8 cellular contexts compared by ENCODE assay signal in the genomic region with DNA sequence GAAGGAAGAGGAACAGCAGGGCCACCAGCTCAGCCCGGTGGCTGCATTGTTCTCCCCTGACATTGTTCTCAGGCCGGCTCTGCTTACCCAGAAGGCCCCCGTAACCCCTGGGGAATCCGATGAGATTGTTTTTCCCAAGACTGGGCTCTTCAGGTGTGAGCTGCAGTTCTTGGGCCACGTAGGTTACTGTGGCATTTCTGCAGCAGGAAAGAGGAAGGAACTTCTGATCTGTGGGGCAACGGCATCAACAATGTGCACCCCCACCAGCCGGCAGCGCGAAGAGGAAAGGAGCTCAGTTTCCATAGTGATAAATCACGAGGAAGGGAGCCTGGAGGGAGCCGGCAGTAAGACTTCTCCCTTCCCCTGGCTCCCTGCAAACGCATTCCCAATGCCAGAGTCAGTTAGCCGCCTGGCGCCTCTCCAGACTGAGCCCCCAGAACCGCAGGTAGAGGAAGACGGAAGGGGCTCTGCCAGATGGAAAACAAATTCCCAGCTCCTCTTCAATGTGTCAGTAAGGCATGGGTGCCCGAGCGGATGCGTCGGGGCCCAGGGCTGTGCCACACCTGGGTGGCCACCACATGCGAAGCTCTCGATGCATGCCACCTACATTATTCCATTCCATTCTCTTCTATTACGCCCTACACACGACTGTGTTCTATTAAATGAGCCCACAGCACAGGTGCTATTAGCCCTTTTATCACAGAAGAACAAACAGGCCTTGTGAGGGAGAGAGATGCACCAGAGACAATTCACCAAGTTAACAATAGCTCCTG. TPM values are rescaled to one million over a fixed set of nuclear protein-coding genes. Genes with fewer than 3 reads are reported as not detected.
A peak's percentile ranks its signal among the peaks of the same experiment; 100 is the strongest.
DNase-seq lines count a peak whose midpoint lies in the region; ATAC-seq, FAIRE-seq and TF ChIP-seq lines count a peak whose summit lies in the region.

No MANE protein-coding gene starts in this region.

- peaks cover 21% of the 10 kb centered on the region for H3K4me1 ChIP-seq in HAP-1
- peaks cover 60% of the 10 kb centered on the region for H3K4me1 ChIP-seq in OCI-LY7 (ENCODE audit: insufficient read depth, low read length, poor library complexity, severe bottlenecking)
- peaks cover 3% of the 10 kb centered on the region for H3K4me1 ChIP-seq in fibroblast of lung (ENCODE audit: control insufficient read depth, extremely low read depth, insufficient read depth, low read length)
- peaks cover 3% of the 10 kb centered on the region for H3K4me1 ChIP-seq in muscle layer of colon (ENCODE audit: insufficient read depth, low read length)

- H3K9me3 ChIP-seq in HAP-1 (no peaks in the 10 kb centered on the region), OCI-LY7 (ENCODE audit: low read length) (no peaks in the 10 kb centered on the region), fibroblast of lung (ENCODE audit: control insufficient read depth, insufficient read depth, low read depth, low read length) (no peaks in the 10 kb centered on the region), muscle layer of colon (ENCODE audit: low read length) (no peaks in the 10 kb centered on the region)

- DNase-seq in HAP-1 (ENCODE audit: low spot score in 2 of 2) = peak; percentile 85 to 88
- peak; percentile 92 for DNase-seq in OCI-LY7 (ENCODE audit: low spot score)
- peak; percentile 35 to 63 for DNase-seq in fibroblast of lung (ENCODE audit: low read depth in 2 of 2)
- DNase-seq in H54 (ENCODE audit: insufficient read length, low spot score) = no peak
- DNase-seq in NCI-H1105 (lab: John Stamatoyannopoulos, UW) = no peak
- DNase-seq in NAMALWA (ENCODE audit: low spot score) = no peak

- no peaks in the 10 kb centered on the region for H3K9me2 ChIP-seq in OCI-LY7 (ENCODE audit: insufficient read depth, low read length)

- H3K79me2 ChIP-seq in OCI-LY7 (ENCODE audit: insufficient read depth, low read depth, low read length) (peaks cover 37% of the 10 kb centered on the region; the same call in 1 of the 2 replicates), fibroblast of lung (ENCODE audit: control insufficient read depth, insufficient read depth, low read length) (no peaks in the 10 kb centered on the region)

- POLR2A ChIA-PET in OCI-LY7 (lab: Charles Lee) = interaction anchor here (0.7 to 1.8 kb wide), 12 partner anchors 9 to 96 kb away, joined by 3 to 6 read pairs (median 4); a partner anchor contains a TSS

- H3K27me3 ChIP-seq in HAP-1 (ENCODE audit: low read depth) (no peaks in the 10 kb centered on the region), fibroblast of lung (ENCODE audit: control insufficient read depth, insufficient read depth, low read length) (no peaks in the 10 kb centered on the region), muscle layer of colon (ENCODE audit: control insufficient read depth in 1 of 2, insufficient read depth in 2 of 2, low read length in 2 of 2) (no peaks in the 10 kb centered on the region)

- H4K20me1 ChIP-seq in OCI-LY7 (ENCODE audit: insufficient read depth, low read length) (no peaks in the 10 kb centered on the region), fibroblast of lung (ENCODE audit: control insufficient read depth, extremely low read depth, insufficient read depth, low read length) (no peaks in the 10 kb centered on the region)

- no peak for FAIRE-seq in H54 (lab: Jason Lieb, UNC)

- H3K27ac ChIP-seq in OCI-LY7 (ENCODE audit: low read depth, low read length, poor library complexity, severe bottlenecking) = peak overlapping the region; percentile 86
- no peak overlapping the region for H3K27ac ChIP-seq in fibroblast of lung (ENCODE audit: insufficient read depth, low read length)
- no peak overlapping the region for H3K27ac ChIP-seq in muscle layer of colon (ENCODE audit: low read depth, low read length)

- no TSS peak for BruUV-seq in OCI-LY7 (replicated peaks; lab: Mats Ljungman, UMichigan)

- no peak for ATAC-seq in HG03460 (IDR thresholded peaks at IDR 0.05; ENCODE audit: unreplicated experiment)

- H3K4me2 ChIP-seq in OCI-LY7 (ENCODE audit: low read length) = peak overlapping the region; percentile 89
- no peak overlapping the region for H3K4me2 ChIP-seq in fibroblast of lung (ENCODE audit: extremely low read depth, insufficient read depth, low read length)

- peak overlapping the region; percentile 51; the same call in 1 of the 2 replicates for H2AFZ ChIP-seq in OCI-LY7 (ENCODE audit: low read length)
- H2AFZ ChIP-seq in fibroblast of lung (ENCODE audit: low read length) = no peak overlapping the region

- no peak for TF ChIP-seq POLR2A in H54 (IDR thresholded peaks at IDR 0.05; ENCODE audit: low read depth, low read length)

- intact Hi-C loops in OCI-LY7 (cut with micrococcal nuclease; ENCODE audit: unreplicated experiment) = loop anchor here (5.0 kb wide), 1 partner anchor 265 kb away; no protein-coding TSS in a partner anchor

- no peak overlapping the region; the same call in 1 of the 2 replicates for H3K4me3 ChIP-seq in HAP-1
- peak overlapping the region; percentile 70 for H3K4me3 ChIP-seq in OCI-LY7 (ENCODE audit: low read depth, low read length, poor library complexity, severe bottlenecking)
- no peak overlapping the region for H3K4me3 ChIP-seq in fibroblast of lung (replicated peaks in 1 of 4; ENCODE audit: control extremely low read depth in 1 of 4, insufficient read depth in 1 of 4, low read depth in 3 of 4, low read length in 4 of 4)
- peak overlapping the region in 1 of 2 donors; percentile 18 for H3K4me3 ChIP-seq in muscle layer of colon (ENCODE audit: low read depth in 1 of 2, low read length in 2 of 2)

- in situ Hi-C loops in HAP-1 (cut with MboI; ENCODE audit: low sequenced_read_pairs) = no loop called here

- TF ChIP-seq CTCF in OCI-LY7 (conservative IDR thresholded peaks at IDR 0.05; ENCODE audit: low read length) = no peak
- no peak for TF ChIP-seq CTCF in fibroblast of lung (conservative IDR thresholded peaks at IDR 0.05 in 1 of 2, IDR thresholded peaks at IDR 0.05 in 1 of 2; ENCODE audit: low read depth in 1 of 2, low read length in 2 of 2)

- H3K9ac ChIP-seq in fibroblast of lung (ENCODE audit: insufficient read depth, low read length) (no peak overlapping the region), muscle layer of colon (ENCODE audit: low read length) (peak overlapping the region; percentile 21)

- H3K36me3 ChIP-seq in HAP-1 (replicated peaks) = no peaks in the 10 kb centered on the region
- no peaks in the 10 kb centered on the region for H3K36me3 ChIP-seq in OCI-LY7 (ENCODE audit: insufficient read depth, low read length)
- no peaks in the 10 kb centered on the region for H3K36me3 ChIP-seq in fibroblast of lung (ENCODE audit: control insufficient read depth, insufficient read depth, low read length)
- no peaks in the 10 kb centered on the region for H3K36me3 ChIP-seq in muscle layer of colon (ENCODE audit: insufficient read depth, low read length)

- CTCF ChIA-PET in OCI-LY7 (lab: Charles Lee; ENCODE audit: unreplicated experiment) = interaction anchor here (0.6 to 1.3 kb wide), 5 partner anchors 9 to 94 kb away, joined by 3 to 4 read pairs (median 4); a partner anchor contains a TSS

RNA-seq across cellular contexts. Expression of a gene that starts 21.5 kb away (rescaled TPM):
- 14.1 and 16.6 TPM in 2 replicates for total RNA-seq in OCI-LY7 (2014; rRNA removed; shearing (Covaris generic))
- total RNA-seq in OCI-LY7 (2022) (25.8 and 28.4 TPM in 2 replicates), fibroblast of lung (0.26 and 0.50 TPM in 2 replicates)
- polyA plus RNA-seq in fibroblast of lung = 0.08 and 0.12 TPM in 2 replicates
- 0.06 and 0.10 TPM in 2 replicates for polyA plus RNA-seq in fibroblast of lung (2012)
- 0.15 TPM in 1 of 2 replicates, not detected in the other for polyA minus RNA-seq in fibroblast of lung (ENCODE audit: low replicate concordance)

RNA-seq across cellular contexts. Expression of a gene that starts 36.7 kb away (rescaled TPM):
- 68.7 and 73.6 TPM in 2 replicates for total RNA-seq in OCI-LY7 (2014; rRNA removed; shearing (Covaris generic))
- 92.2 and 101 TPM in 2 replicates for total RNA-seq in OCI-LY7 (2022)
- 4.4 and 9.1 TPM in 2 replicates for total RNA-seq in fibroblast of lung
- polyA plus RNA-seq in fibroblast of lung = 11.6 and 33.3 TPM in 2 replicates
- polyA plus RNA-seq in fibroblast of lung (2012) = 5.4 and 20.7 TPM in 2 replicates
- 8.2 TPM in 1 of 2 replicates, not detected in the other for polyA minus RNA-seq in fibroblast of lung (ENCODE audit: low replicate concordance)

Comparison
In these comparisons a context has a peak if more than half of its experiments do, and no peak if none do; other contexts are left out.
1. DNase-seq: peak in HAP-1 (2 of 2), OCI-LY7 (single experiment) and fibroblast of lung (2 of 2); none in H54 (single experiment), NCI-H1105 (single experiment) and NAMALWA (single experiment).
2. RNA of a gene that starts 21.5 kb away (total RNA-seq): 14.1 to 28.4 TPM in OCI-LY7; 0.26 to 0.50 TPM in fibroblast of lung; every median in the first group is over 10 times any median in the second.